Comparison of ENCODE assay signal across 10 cellular contexts in genomic region chr5:119368238-119368630, GRCh38. TPM values are rescaled to one million over a fixed set of nuclear protein-coding genes. Genes with fewer than 3 reads are reported as not detected.
DNase-seq lines count a peak whose midpoint lies in the region; ATAC-seq and TF ChIP-seq lines count a peak whose summit lies in the region.
"Had no signal": no experiment of that assay in that cellular context is flagged by ENCODE, and none has a peak within 500 bp of the region (broad histone marks: within the 10 kb centered on the region; RNA-seq: fewer than 3 reads in every experiment).

No MANE protein-coding gene starts in this region.

- H3K27ac ChIP-seq in DND-41 (ENCODE audit: low read length) (no peak overlapping the region), neutrophil (peak overlapping the region; percentile 61), aorta (ENCODE audit: low read depth in 1 of 2, low read length in 2 of 2) (peak overlapping the region in 1 of 2 donors; percentile 52)

- no peaks in the 10 kb centered on the region for H3K27me3 ChIP-seq in DND-41 (ENCODE audit: insufficient read depth, low read length, poor library complexity)
- H3K27me3 ChIP-seq in neutrophil, result no peaks in the 10 kb centered on the region
- no peaks in the 10 kb centered on the region for H3K27me3 ChIP-seq in aorta (ENCODE audit: control insufficient read depth in 1 of 2, insufficient read depth in 2 of 2, low read length in 1 of 2)

- H3K9me3 ChIP-seq in DND-41 (ENCODE audit: insufficient read depth, low read length, severe bottlenecking), result no peaks in the 10 kb centered on the region
- H3K9me3 ChIP-seq in neutrophil, result no peaks in the 10 kb centered on the region
- no peaks in the 10 kb centered on the region for H3K9me3 ChIP-seq in aorta (ENCODE audit: control insufficient read depth, low read length)

- intact Hi-C loops in aorta (cut with DNase I), result no loop called here

- H3K4me2 ChIP-seq in DND-41 (ENCODE audit: insufficient read depth, low read length), result no peak overlapping the region

- WGBS in aorta, 2 donors, result 56 to 67% methylated on average over 4 of the region's 4 CpGs

- H3K9ac ChIP-seq in DND-41 (ENCODE audit: low read depth, low read length), result no peak overlapping the region

- TF ChIP-seq CTCF in DND-41 (IDR thresholded peaks at IDR 0.05; ENCODE audit: borderline replicate concordance, extremely low read depth, low read length, poor library complexity, severe bottlenecking) (no peak), neutrophil (IDR thresholded peaks at IDR 0.05) (no peak)

- H3K36me3 ChIP-seq in DND-41 (ENCODE audit: insufficient read depth, low read length) (peaks cover 11% of the 10 kb centered on the region; the same call in 1 of the 2 replicates), neutrophil (no peaks in the 10 kb centered on the region), aorta (ENCODE audit: control insufficient read depth in 1 of 2, insufficient read depth in 2 of 2, low read length in 1 of 2) (no peaks in the 10 kb centered on the region)

- no peak overlapping the region for H3K4me3 ChIP-seq in DND-41 (ENCODE audit: low read depth in 1 of 2, low read length in 2 of 2)
- H3K4me3 ChIP-seq in neutrophil (ENCODE audit: low read depth in 1 of 2, low read length in 1 of 2), result no peak overlapping the region
- no peak overlapping the region for H3K4me3 ChIP-seq in aorta (ENCODE audit: low read length in 2 of 2)

- H2AFZ ChIP-seq in DND-41 (ENCODE audit: low read depth, low read length), result no peak overlapping the region

- H4K20me1 ChIP-seq in DND-41 (ENCODE audit: insufficient read depth, low read length), result peaks cover 7% of the 10 kb centered on the region; the same call in 1 of the 2 replicates

- H3K79me2 ChIP-seq in DND-41 (ENCODE audit: insufficient read depth, low read length), result peaks cover 96% of the 10 kb centered on the region

- H3K4me1 ChIP-seq in DND-41 (ENCODE audit: insufficient read depth, low read length) (peaks cover 21% of the 10 kb centered on the region), neutrophil (ENCODE audit: control insufficient read depth in 1 of 2, insufficient read depth in 1 of 2, low read depth in 1 of 2, low read length in 1 of 2) (peaks cover 25 to 59% of the 10 kb centered on the region in 2 experiments), aorta (ENCODE audit: control insufficient read depth in 1 of 2, insufficient read depth in 2 of 2, low read length in 2 of 2) (peaks cover 6 to 12% of the 10 kb centered on the region in 2 donors)

- DNase-seq in DND-41, result peak; percentile 40
- peak; percentile 4 for DNase-seq in MV-4-11 (lab: John Stamatoyannopoulos, UW)
- DNase-seq in activated effector memory CD4-positive, alpha-beta T cell treated with anti-CD3 and anti-CD28 coated beads, Interleukin-2, amount 50 U/mL, for 16 hours, result peak; percentile 84
- no peak for DNase-seq in SIG-M5 treated with dmso at 0.1 percent for 504 hours (lab: John Stamatoyannopoulos, UW; ENCODE audit: unreplicated experiment)
- no peak for DNase-seq in NCI-H2029 treated with DMSO at 0.1 percent for 48 hours (lab: John Stamatoyannopoulos, UW)
- DNase-seq in aorta, result no peak
- DNase-seq in anterior cingulate cortex (lab: John Stamatoyannopoulos, UW), result no peak
- DNase-seq: NCI-H1048 had no signal

- peak; percentile 32; the same call in 2 of the 3 replicates for ATAC-seq in DND-41 (ENCODE audit: insufficient read depth, low read depth)
- no peak for ATAC-seq in aorta (ENCODE audit: low FRiP score)
- ATAC-seq: Right ventricle myocardium inferior had no signal

RNA-seq across cellular contexts. Expression of gene TNFAIP8, which starts 12.4 kb away (rescaled TPM):
- 10 to 100 TPM; 17.8 to 26.9 TPM for total RNA-seq in aorta
- 10 to 100 TPM; 13.7 to 32.2 TPM for polyA plus RNA-seq in aorta

Comparison
In these comparisons a context has a peak if more than half of its experiments do, and no peak if none do; other contexts are left out.
1. DNase-seq: peak in DND-41 (single experiment), MV-4-11 (single experiment) and activated effector memory CD4-positive, alpha-beta T cell treated with anti-CD3 and anti-CD28 coated beads, Interleukin-2, amount 50 U/mL, for 16 hours (single experiment); none in SIG-M5 treated with dmso at 0.1 percent for 504 hours (single experiment), NCI-H2029 treated with DMSO at 0.1 percent for 48 hours (single experiment), aorta (0 of 2) and anterior cingulate cortex (0 of 58).